ENCODE assay signal across 10 cellular contexts in genomic region chr10:625335-625699, GRCh38.
A peak's percentile ranks its signal among the peaks of the same experiment; 100 is the strongest.
DNase-seq lines count a peak whose midpoint lies in the region; ATAC-seq and TF ChIP-seq lines count a peak whose summit lies in the region.
"Had no signal": no experiment of that assay in that cellular context is flagged by ENCODE, and none has a peak within 500 bp of the region (broad histone marks: within the 10 kb centered on the region; RNA-seq: fewer than 3 reads in every experiment).

No MANE protein-coding gene starts in this region.

- no peaks in the 10 kb centered on the region for H3K36me3 Mint-ChIP-seq in activated CD4-positive, alpha-beta memory T cell treated with anti-CD3 and anti-CD28 coated beads, Interleukin-2, amount 10 ng/mL, durations not matched to agents 7 days and 5 days (ENCODE audit: low read depth)

- H3K4me3 Mint-ChIP-seq in activated CD4-positive, alpha-beta memory T cell treated with anti-CD3 and anti-CD28 coated beads, Interleukin-2, amount 10 ng/mL, durations not matched to agents 7 days and 5 days, result no peak overlapping the region

- H3K9me3 ChIP-seq in HUES48 (ENCODE audit: control insufficient read depth, insufficient read depth, low read length), result no peaks in the 10 kb centered on the region
- H3K9me3 ChIP-seq in colonic mucosa, result no peaks in the 10 kb centered on the region
- no peaks in the 10 kb centered on the region for H3K9me3 ChIP-seq in lung (ENCODE audit: control insufficient read depth in 2 of 2, insufficient read depth in 1 of 2, low read length in 1 of 2)

- no peaks in the 10 kb centered on the region for H3K36me3 ChIP-seq in HUES48 (ENCODE audit: control insufficient read depth, insufficient read depth, low read length)
- no peaks in the 10 kb centered on the region for H3K36me3 ChIP-seq in colonic mucosa
- peaks cover 0 to 2% of the 10 kb centered on the region in 2 donors for H3K36me3 ChIP-seq in lung (ENCODE audit: control insufficient read depth in 2 of 2, insufficient read depth in 2 of 2, low read length in 2 of 2)

- H3K27me3 ChIP-seq in HUES48 (ENCODE audit: control insufficient read depth, insufficient read depth, low read length), result no peaks in the 10 kb centered on the region
- H3K27me3 ChIP-seq in colonic mucosa, result no peaks in the 10 kb centered on the region
- no peaks in the 10 kb centered on the region for H3K27me3 ChIP-seq in lung (ENCODE audit: control insufficient read depth, insufficient read depth)

- H3K9ac ChIP-seq in HUES48 (ENCODE audit: low read depth, low read length) (no peak overlapping the region), colonic mucosa (ENCODE audit: low read depth in 2 of 2, low read length in 2 of 2) (no peak overlapping the region)

- ATAC-seq in lung (ENCODE audit: insufficient read depth, low FRiP score) (no peak), GM18873 (IDR thresholded peaks at IDR 0.05; ENCODE audit: low FRiP score, unreplicated experiment) (no peak), GM21717 (IDR thresholded peaks at IDR 0.05; ENCODE audit: unreplicated experiment) (no peak)

- no peak for TF ChIP-seq CTCF in colonic mucosa (IDR thresholded peaks at IDR 0.05)
- TF ChIP-seq CTCF in lung (IDR thresholded peaks at IDR 0.05; ENCODE audit: control extremely low read depth, extremely low read depth), result no peak

- peaks cover 12% of the 10 kb centered on the region for H3K27me3 Mint-ChIP-seq in activated CD4-positive, alpha-beta memory T cell treated with anti-CD3 and anti-CD28 coated beads, Interleukin-2, amount 10 ng/mL, durations not matched to agents 7 days and 5 days

- WGBS in lung, 2 donors, result 83 to 84% methylated on average over 17 of the region's 17 CpGs

- no peaks in the 10 kb centered on the region for H3K9me3 Mint-ChIP-seq in activated CD4-positive, alpha-beta memory T cell treated with anti-CD3 and anti-CD28 coated beads, Interleukin-2, amount 10 ng/mL, durations not matched to agents 7 days and 5 days

- DNase-seq in colonic mucosa (no peak), lung (ENCODE audit: low spot score) (no peak)
- DNase-seq in activated CD4-positive, alpha-beta memory T cell treated with anti-CD3 and anti-CD28 coated beads, Interleukin-2, amount 10 ng/mL, durations not matched to agents 7 days and 5 days, result no peak
- DNase-seq in stimulated activated CD4-positive, alpha-beta T cell treated with anti-CD3 and anti-CD28 coated beads, Interleukin-4, amount 100 ng/mL, for 24 hours, result no peak
- DNase-seq: activated naive CD4-positive, alpha-beta T cell; NCI-H2029 treated with DMSO at 0.1 percent for 48 hours had no signal

- POLR2A ChIA-PET in activated CD4-positive, alpha-beta memory T cell treated with anti-CD3 and anti-CD28 coated beads, Interleukin-2, amount 10 ng/mL, durations not matched to agents 7 days and 5 days (lab: Charles Lee), result no interaction called here

- no peaks in the 10 kb centered on the region for H3K4me1 Mint-ChIP-seq in activated CD4-positive, alpha-beta memory T cell treated with anti-CD3 and anti-CD28 coated beads, Interleukin-2, amount 10 ng/mL, durations not matched to agents 7 days and 5 days

- peak overlapping the region; percentile 82 for H3K27ac ChIP-seq in HUES48 (ENCODE audit: low read depth, low read length)
- peak overlapping the region; percentile 57 for H3K27ac ChIP-seq in colonic mucosa
- peak overlapping the region; percentile 20 to 85 for H3K27ac ChIP-seq in lung (ENCODE audit: low read depth in 1 of 2, low read length in 1 of 2)
- H3K27ac ChIP-seq in skin epidermis, result peak overlapping the region in 16 of 21 experiments; percentile 8 to 82 (median 64)

- H3K4me1 ChIP-seq in HUES48 (ENCODE audit: control insufficient read depth, insufficient read depth, low read length) (peaks cover 32% of the 10 kb centered on the region), colonic mucosa (no peaks in the 10 kb centered on the region), lung (ENCODE audit: control insufficient read depth in 2 of 2, insufficient read depth in 2 of 2, low read length in 2 of 2) (peaks cover 13 to 19% of the 10 kb centered on the region in 2 donors)

- intact Hi-C loops in colonic mucosa (cut with DNase I), result no loop called here

- H3K4me3 ChIP-seq in HUES48 (ENCODE audit: low read depth, low read length) (no peak overlapping the region), colonic mucosa (no peak overlapping the region), lung (no peak overlapping the region), skin epidermis (no peak overlapping the region)

- CTCF ChIA-PET in activated CD4-positive, alpha-beta memory T cell treated with anti-CD3 and anti-CD28 coated beads, Interleukin-2, amount 10 ng/mL, durations not matched to agents 7 days and 5 days (lab: Charles Lee), result no interaction called here

- H3K27ac Mint-ChIP-seq in activated CD4-positive, alpha-beta memory T cell treated with anti-CD3 and anti-CD28 coated beads, Interleukin-2, amount 10 ng/mL, durations not matched to agents 7 days and 5 days, result no peak overlapping the region
